In the genomic region with DNA sequence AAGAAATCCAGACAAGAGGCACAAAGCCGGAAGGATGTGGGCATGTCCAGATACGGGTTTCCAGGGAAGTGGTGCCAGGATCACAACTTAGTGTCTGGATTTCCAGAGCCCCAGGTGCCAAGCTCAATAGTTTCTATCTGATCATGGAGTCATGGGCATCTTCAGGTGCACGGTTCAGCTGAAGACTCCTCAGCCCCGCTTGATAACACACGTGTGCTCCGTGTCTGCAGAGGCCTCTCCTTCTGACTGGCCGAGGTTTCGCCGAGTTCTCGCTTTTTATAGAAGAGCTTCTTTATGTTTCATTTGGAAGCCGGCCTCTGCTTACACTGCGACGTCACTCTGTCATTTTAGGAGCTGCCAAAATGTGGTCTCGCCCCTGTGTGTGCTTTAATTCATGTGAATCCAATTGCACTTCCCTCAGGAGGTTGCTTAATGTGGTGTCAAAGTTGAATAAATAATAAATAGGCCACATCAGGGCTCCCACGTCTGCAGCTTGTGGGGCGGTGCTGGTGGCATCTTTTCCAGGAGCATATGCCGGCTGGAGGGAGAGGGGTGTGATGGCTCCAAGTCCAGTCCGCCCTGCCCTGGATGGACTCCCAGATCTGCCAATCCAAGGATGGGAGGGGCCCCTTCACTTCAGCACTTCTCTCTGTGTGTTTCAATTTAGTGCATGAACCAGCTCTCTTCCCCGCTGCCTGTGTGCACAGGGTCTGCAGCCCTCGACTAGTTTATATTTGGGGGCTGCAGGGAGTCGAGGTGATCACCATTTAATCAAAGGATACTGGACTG, we compare ENCODE assay signal across 16 cellular contexts.
"Had no signal": no experiment of that assay in that cellular context is flagged by ENCODE, and none has a peak within 500 bp of the region (broad histone marks: within the 10 kb centered on the region; RNA-seq: fewer than 3 reads in every experiment).

No MANE protein-coding gene starts in this region.

- H3K4me3 ChIP-seq: esophagus squamous epithelium, left ventricle myocardium inferior, lung, right atrium auricular region, thyroid gland had no signal

- H3K27me3 ChIP-seq: foreskin keratinocyte, right atrium auricular region, thyroid gland had no signal

- H3K27ac ChIP-seq: esophagus squamous epithelium, foreskin keratinocyte, left ventricle myocardium inferior, right atrium auricular region, thyroid gland had no signal

- H3K4me1 ChIP-seq: esophagus squamous epithelium, foreskin keratinocyte, left ventricle myocardium inferior, right atrium auricular region, thyroid gland had no signal

- DNase-seq: dermis blood vessel endothelial cell; esophagus squamous epithelium; foreskin keratinocyte; immature natural killer cell; kidney; left cardiac atrium; left ventricle myocardium inferior; mesenchymal stem cell; naive thymus-derived CD4-positive, alpha-beta T cell; nephron progenitor cell; small intestine; stimulated activated CD4-positive, alpha-beta T cell treated with anti-CD3 and anti-CD28 coated beads, Interleukin-12 subunit alpha, Interleukin-12 subunit beta, amount 100 ng/mL, for 4 hours; stimulated activated naive CD4-positive, alpha-beta T cell; thyroid gland had no signal

- H3K36me3 ChIP-seq: esophagus squamous epithelium, left ventricle myocardium inferior, right atrium auricular region, thyroid gland had no signal

- H3K9me3 ChIP-seq: esophagus squamous epithelium, left ventricle myocardium inferior, right atrium auricular region, thyroid gland had no signal

- ATAC-seq: foreskin keratinocyte; left cardiac atrium; naive thymus-derived CD4-positive, alpha-beta T cell had no signal
